Comparison of ENCODE assay signal across 27 cellular contexts in the genomic region with DNA sequence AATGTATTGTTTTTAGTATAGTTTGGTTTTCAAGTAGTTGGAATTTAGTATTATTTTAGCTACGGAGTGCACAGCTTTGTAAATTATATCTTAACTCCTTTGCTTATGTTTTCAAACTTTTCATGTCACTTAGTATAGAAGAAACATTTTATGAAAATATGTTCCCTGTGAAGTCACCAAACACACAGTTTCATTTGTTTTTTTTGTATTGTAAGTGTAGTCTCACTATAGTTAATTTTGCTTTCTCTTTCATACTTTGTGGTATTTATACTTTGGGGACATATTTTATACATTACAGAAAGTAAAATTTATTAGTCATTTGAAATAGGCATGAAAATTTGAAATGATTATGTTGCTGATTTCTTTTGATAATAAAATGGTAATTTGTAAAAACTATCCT. TPM values are rescaled to one million over a fixed set of nuclear protein-coding genes. Genes with fewer than 3 reads are reported as not detected.
A peak's percentile ranks its signal among the peaks of the same experiment; 100 is the strongest.
DNase-seq lines count a peak whose midpoint lies in the region; ATAC-seq and TF ChIP-seq lines count a peak whose summit lies in the region.
"Had no signal": no experiment of that assay in that cellular context is flagged by ENCODE, and none has a peak within 500 bp of the region (broad histone marks: within the 10 kb centered on the region; RNA-seq: fewer than 3 reads in every experiment).

No MANE protein-coding gene starts in this region.

- H3K27me3 ChIP-seq in KMS-11 (ENCODE audit: insufficient read depth, low read depth) = no peaks in the 10 kb centered on the region
- H3K27me3 ChIP-seq in thoracic aorta (replicated peaks; ENCODE audit: insufficient read depth) = no peaks in the 10 kb centered on the region
- no peaks in the 10 kb centered on the region for H3K27me3 ChIP-seq in psoas muscle (ENCODE audit: insufficient read depth in 3 of 3, low read length in 2 of 3)
- H3K27me3 ChIP-seq: uterus had no signal

- H3K27ac Mint-ChIP-seq in stimulated activated naive B cell treated with anti-CD40 and anti-IgM and Interleukin-4, amounts not matched to agents 10 μg/mL and 1 μg/mL and 100 μg/mL, for 72 hours = no peak overlapping the region
- H3K27ac Mint-ChIP-seq: activated CD4-positive, alpha-beta memory T cell treated with anti-CD3 and anti-CD28 coated beads, Interleukin-2, amount 10 ng/mL, durations not matched to agents 7 days and 5 days; activated naive CD8-positive, alpha-beta T cell treated with anti-CD3 and anti-CD28 coated beads, Interleukin-2, amount 10 ng/mL, durations not matched to agents 7 days and 5 days; activated T-helper 2 cell treated with anti-CD3 and anti-CD28 coated beads, Interferon-gamma antibody, Interleukin-2, Interleukin-4, amounts not matched to agents 10 μg/mL and 5 μg/mL and 100 μg/mL, durations not matched to agents 14 hours and 24 hours and 36 hours; memory B cell; stimulated activated memory B cell treated with anti-CD40 and anti-IgM and Interleukin-4, amounts not matched to agents 10 μg/mL and 1 μg/mL and 100 μg/mL, for 72 hours had no signal

- H2AFZ ChIP-seq in KMS-11 (ENCODE audit: low read depth) = no peak overlapping the region

- H3K36me3 ChIP-seq in KMS-11 (ENCODE audit: insufficient read depth) (no peaks in the 10 kb centered on the region), thoracic aorta (no peaks in the 10 kb centered on the region), psoas muscle (ENCODE audit: insufficient read depth in 1 of 2, low read depth in 1 of 2) (no peaks in the 10 kb centered on the region)
- H3K36me3 ChIP-seq: HAP-1, neutrophil, suprapubic skin, uterus had no signal

- H3K4me3 Mint-ChIP-seq in stimulated activated naive B cell treated with anti-CD40 and anti-IgM and Interleukin-4, amounts not matched to agents 10 μg/mL and 1 μg/mL and 100 μg/mL, for 72 hours = no peak overlapping the region
- H3K4me3 Mint-ChIP-seq: activated CD4-positive, alpha-beta memory T cell treated with anti-CD3 and anti-CD28 coated beads, Interleukin-2, amount 10 ng/mL, durations not matched to agents 7 days and 5 days; activated naive CD8-positive, alpha-beta T cell treated with anti-CD3 and anti-CD28 coated beads, Interleukin-2, amount 10 ng/mL, durations not matched to agents 7 days and 5 days; memory B cell; stimulated activated memory B cell treated with anti-CD40 and anti-IgM and Interleukin-4, amounts not matched to agents 10 μg/mL and 1 μg/mL and 100 μg/mL, for 72 hours had no signal

- H3K27me3 Mint-ChIP-seq in stimulated activated naive B cell treated with anti-CD40 and anti-IgM and Interleukin-4, amounts not matched to agents 10 μg/mL and 1 μg/mL and 100 μg/mL, for 72 hours = peaks cover 21 to 24% of the 10 kb centered on the region in 2 donors

- peaks cover 8 to 10% of the 10 kb centered on the region in 2 donors for H3K4me1 Mint-ChIP-seq in stimulated activated naive B cell treated with anti-CD40 and anti-IgM and Interleukin-4, amounts not matched to agents 10 μg/mL and 1 μg/mL and 100 μg/mL, for 72 hours

- no peak overlapping the region for H3K9ac ChIP-seq in KMS-11

- 96 to 100% (median 100%) methylated on average over 1 of the region's 1 CpG for WGBS in psoas muscle, 3 donors

- peaks cover 34% of the 10 kb centered on the region for H3K4me1 ChIP-seq in KMS-11 (ENCODE audit: low read depth, poor library complexity, severe bottlenecking)
- peaks cover 6 to 18% of the 10 kb centered on the region in 2 donors for H3K4me1 ChIP-seq in thoracic aorta (ENCODE audit: control insufficient read depth in 1 of 2, low read depth in 2 of 2)
- H3K4me1 ChIP-seq in psoas muscle = peaks cover 13% of the 10 kb centered on the region
- H3K4me1 ChIP-seq: HAP-1, uterus had no signal

- ATAC-seq in GM19035 (IDR thresholded peaks at IDR 0.05; ENCODE audit: unreplicated experiment) (peak; percentile 46), HG03097 (IDR thresholded peaks at IDR 0.05; ENCODE audit: low FRiP score, unreplicated experiment) (peak; percentile 52), thoracic aorta (ENCODE audit: insufficient number of reproducible peaks, low FRiP score, low read depth) (no peak), psoas muscle (no peak)
- ATAC-seq in stimulated activated naive B cell treated with anti-CD40 and anti-IgM and Interleukin-4, amounts not matched to agents 10 μg/mL and 1 μg/mL and 100 μg/mL, for 72 hours (replicated peaks) = no peak
- ATAC-seq: activated CD4-positive, CD25-positive, alpha-beta regulatory T cell treated with anti-CD3 and anti-CD28 coated beads, Interleukin-2, amount 50 U/mL, for 24 hours; left cardiac atrium; stimulated activated memory B cell treated with anti-CD40 and anti-IgM and Interleukin-4, amounts not matched to agents 10 μg/mL and 1 μg/mL and 100 μg/mL, for 72 hours had no signal

- H4K20me1 ChIP-seq in KMS-11 (ENCODE audit: insufficient read depth) = no peaks in the 10 kb centered on the region

- H3K79me2 ChIP-seq in KMS-11 (ENCODE audit: insufficient read depth, low read depth) = no peaks in the 10 kb centered on the region

- H3K36me3 Mint-ChIP-seq in stimulated activated naive B cell treated with anti-CD40 and anti-IgM and Interleukin-4, amounts not matched to agents 10 μg/mL and 1 μg/mL and 100 μg/mL, for 72 hours = peaks cover 0 to 4% of the 10 kb centered on the region in 2 donors
- H3K36me3 Mint-ChIP-seq: activated naive CD8-positive, alpha-beta T cell treated with anti-CD3 and anti-CD28 coated beads, Interleukin-2, amount 10 ng/mL, durations not matched to agents 7 days and 5 days; memory B cell; stimulated activated memory B cell treated with anti-CD40 and anti-IgM and Interleukin-4, amounts not matched to agents 10 μg/mL and 1 μg/mL and 100 μg/mL, for 72 hours had no signal

- TF ChIP-seq CTCF in KMS-11 (conservative IDR thresholded peaks at IDR 0.05; ENCODE audit: low read depth, low read length) = no peak
- TF ChIP-seq CTCF in thoracic aorta (IDR thresholded peaks at IDR 0.05) = no peak
- no peak for TF ChIP-seq CTCF in psoas muscle (IDR thresholded peaks at IDR 0.05)

- DNase-seq in thoracic aorta (ENCODE audit: low spot score) (no peak), psoas muscle (no peak)
- no peak for DNase-seq in activated naive CD4-positive, alpha-beta T cell treated with Interleukin-2 at 50 U/mL for 16 hours
- no peak for DNase-seq in stimulated activated naive B cell treated with anti-CD40 and anti-IgM and Interleukin-4, amounts not matched to agents 10 μg/mL and 1 μg/mL and 100 μg/mL, for 72 hours
- DNase-seq: activated CD4-positive, alpha-beta memory T cell treated with anti-CD3 and anti-CD28 coated beads, Interleukin-2, amount 10 ng/mL, durations not matched to agents 7 days and 5 days; activated naive CD8-positive, alpha-beta T cell treated with anti-CD3 and anti-CD28 coated beads, Interleukin-2, amount 10 ng/mL, durations not matched to agents 7 days and 5 days; C1 segment of cervical spinal cord; DND-41; head of caudate nucleus; left cardiac atrium; NCI-H1092; NCI-H187 treated with DMSO at 0.1 percent for 48 hours; NCI-H526; stimulated activated CD4-positive, alpha-beta T cell treated with anti-CD3 and anti-CD28 coated beads, Interleukin-2, amount 100 ng/mL, for 48 hours; T-helper 1 cell; uterus had no signal

- H3K4me2 ChIP-seq in KMS-11 = peak overlapping the region; percentile 43

- no peaks in the 10 kb centered on the region for H3K9me3 Mint-ChIP-seq in stimulated activated naive B cell treated with anti-CD40 and anti-IgM and Interleukin-4, amounts not matched to agents 10 μg/mL and 1 μg/mL and 100 μg/mL, for 72 hours
- H3K9me3 Mint-ChIP-seq: activated CD4-positive, alpha-beta memory T cell treated with anti-CD3 and anti-CD28 coated beads, Interleukin-2, amount 10 ng/mL, durations not matched to agents 7 days and 5 days; activated naive CD8-positive, alpha-beta T cell treated with anti-CD3 and anti-CD28 coated beads, Interleukin-2, amount 10 ng/mL, durations not matched to agents 7 days and 5 days; activated T-helper 2 cell treated with anti-CD3 and anti-CD28 coated beads, Interferon-gamma antibody, Interleukin-2, Interleukin-4, amounts not matched to agents 10 μg/mL and 5 μg/mL and 100 μg/mL, durations not matched to agents 14 hours and 24 hours and 36 hours; memory B cell; stimulated activated memory B cell treated with anti-CD40 and anti-IgM and Interleukin-4, amounts not matched to agents 10 μg/mL and 1 μg/mL and 100 μg/mL, for 72 hours had no signal

- intact Hi-C loops in psoas muscle (cut with DNase I) = loop anchor here in 1 of 2 donors (10.0 kb wide), 2 partner anchors 236 to 1206 kb away; no protein-coding TSS in a partner anchor

- H3K27ac ChIP-seq in KMS-11 (no peak overlapping the region), thoracic aorta (no peak overlapping the region), psoas muscle (no peak overlapping the region)
- H3K27ac ChIP-seq: neutrophil, suprapubic skin, uterus had no signal

- H3K9me3 ChIP-seq in thoracic aorta (no peaks in the 10 kb centered on the region), psoas muscle (no peaks in the 10 kb centered on the region)
- H3K9me3 ChIP-seq: HAP-1, neutrophil, suprapubic skin, uterus had no signal

- no peak overlapping the region for H3K4me3 ChIP-seq in KMS-11 (IDR thresholded peaks at IDR 0.05; ENCODE audit: insufficient read depth, low read depth, low read length)
- H3K4me3 ChIP-seq in thoracic aorta = peak overlapping the region; percentile 34
- H3K4me3 ChIP-seq in psoas muscle = no peak overlapping the region
- H3K4me3 ChIP-seq: HAP-1, smooth muscle cell, suprapubic skin, uterus had no signal

RNA-seq across cellular contexts. Expression of a gene that starts 5.0 kb away (rescaled TPM):
- 10 to 100 TPM; 24.3 to 28.3 TPM for total RNA-seq in thoracic aorta
- total RNA-seq in psoas muscle = 1 to 10 TPM in 2 of 4 donors, under 1 TPM in 2; 0.49 to 2.9 (median 1.7) TPM
- under 1 TPM; 0.33 to 0.67 (median 0.46) TPM for polyA plus RNA-seq in psoas muscle
- total RNA-seq: activated CD4-positive, alpha-beta memory T cell treated with anti-CD3 and anti-CD28 coated beads, Interleukin-2, amount 10 ng/mL, durations not matched to agents 7 days and 5 days; activated naive CD8-positive, alpha-beta T cell treated with anti-CD3 and anti-CD28 coated beads, Interleukin-2, amount 10 ng/mL, durations not matched to agents 7 days and 5 days; activated T-helper 2 cell treated with anti-CD3 and anti-CD28 coated beads, Interferon-gamma antibody, Interleukin-2, Interleukin-4, amounts not matched to agents 10 μg/mL and 5 μg/mL and 100 μg/mL, durations not matched to agents 14 hours and 24 hours and 36 hours had no signal

Comparison
In these comparisons a context has a peak if more than half of its experiments do, and no peak if none do; other contexts are left out.
1. ATAC-seq: peak in GM19035 (single experiment) and HG03097 (single experiment); none in thoracic aorta (single experiment), stimulated activated naive B cell treated with anti-CD40 and anti-IgM and Interleukin-4, amounts not matched to agents 10 μg/mL and 1 μg/mL and 100 μg/mL, for 72 hours (0 of 2) and psoas muscle (0 of 4).
2. RNA of a gene that starts 5.0 kb away (total RNA-seq): 24.3 to 28.3 TPM in thoracic aorta; 0.49 to 2.9 TPM in psoas muscle; every median in the first group is over 4 times any median in the second.